Comparison of ENCODE assay signal across 29 cellular contexts in the genomic region with DNA sequence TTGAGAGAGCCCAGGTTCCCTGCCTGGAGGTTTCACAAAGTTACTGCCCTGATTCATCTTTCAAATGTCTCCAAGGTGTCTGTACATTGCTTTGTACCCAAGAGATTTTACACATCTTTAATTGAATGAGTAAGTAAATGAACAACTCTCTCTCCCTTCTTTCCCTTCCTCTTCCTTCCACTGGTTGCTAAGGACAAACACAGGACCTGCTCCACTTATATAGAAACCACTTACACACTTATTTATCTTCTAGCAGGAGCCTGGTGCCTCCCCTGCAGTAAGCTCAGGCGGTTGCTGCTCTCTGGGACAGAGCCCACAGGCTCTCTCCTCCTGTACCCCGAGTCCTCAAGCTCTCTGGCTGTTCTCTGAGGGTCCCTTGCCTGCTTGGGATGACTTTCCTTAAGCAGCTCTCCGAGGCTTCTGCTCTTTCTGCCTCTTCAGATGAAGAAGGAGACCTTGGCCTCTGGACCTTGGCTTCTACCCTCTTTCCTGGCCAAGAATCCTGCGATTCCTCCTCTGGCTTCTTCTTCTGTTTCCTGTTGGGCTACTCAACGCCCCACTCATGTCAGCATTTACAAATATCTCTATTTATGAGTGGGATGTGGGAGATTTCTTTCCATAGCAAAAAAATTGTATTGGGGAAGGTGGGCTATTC. TPM values are rescaled to one million over a fixed set of nuclear protein-coding genes. Genes with fewer than 3 reads are reported as not detected.
DNase-seq lines count a peak whose midpoint lies in the region; ATAC-seq, FAIRE-seq and TF ChIP-seq lines count a peak whose summit lies in the region.
"Had no signal": no experiment of that assay in that cellular context is flagged by ENCODE, and none has a peak within 500 bp of the region (broad histone marks: within the 10 kb centered on the region; RNA-seq: fewer than 3 reads in every experiment).

No MANE protein-coding gene starts in this region.

- ATAC-seq in left colon = peak; percentile 53
- no peak for ATAC-seq in HG03432 (IDR thresholded peaks at IDR 0.05; ENCODE audit: unreplicated experiment)

- H2BK120ac ChIP-seq in trophoblast cell (ENCODE audit: insufficient read depth, low read length, poor library complexity) = no peak overlapping the region

- H3K4me1 ChIP-seq in small intestine (ENCODE audit: control insufficient read depth in 2 of 2, insufficient read depth in 1 of 2, low read depth in 1 of 2, low read length in 1 of 2) (peaks cover 0 to 3% of the 10 kb centered on the region in 2 donors), breast epithelium (no peaks in the 10 kb centered on the region), trophoblast cell (ENCODE audit: control insufficient read depth in 1 of 2, insufficient read depth in 2 of 2, low read length in 2 of 2) (no peaks in the 10 kb centered on the region)
- H3K4me1 ChIP-seq: BE2C, BLaER1 had no signal

- no peak overlapping the region for H3K9ac ChIP-seq in trophoblast cell (ENCODE audit: low read length)
- H3K9ac ChIP-seq: BLaER1 had no signal

- H3K27ac ChIP-seq in small intestine (ENCODE audit: low read depth in 1 of 2, low read length in 1 of 2) (no peak overlapping the region), breast epithelium (no peak overlapping the region), trophoblast cell (ENCODE audit: low read depth, low read length) (no peak overlapping the region)
- H3K27ac ChIP-seq: BLaER1 had no signal

- H2AFZ ChIP-seq in trophoblast cell (ENCODE audit: insufficient read depth, low read length, poor library complexity) = no peak overlapping the region

- H4K12ac ChIP-seq in trophoblast cell (ENCODE audit: low read depth, low read length) = no peak overlapping the region

- H3K36me3 ChIP-seq in small intestine (ENCODE audit: control insufficient read depth in 2 of 2, insufficient read depth in 2 of 2, low read length in 2 of 2) = no peaks in the 10 kb centered on the region
- no peaks in the 10 kb centered on the region for H3K36me3 ChIP-seq in breast epithelium
- no peaks in the 10 kb centered on the region for H3K36me3 ChIP-seq in trophoblast cell (ENCODE audit: control insufficient read depth in 1 of 2, insufficient read depth in 2 of 2, low read length in 2 of 2)
- H3K36me3 ChIP-seq: BE2C, BLaER1 had no signal

- no peaks in the 10 kb centered on the region for H3K79me1 ChIP-seq in trophoblast cell (ENCODE audit: low read length)

- no peak for TF ChIP-seq POLR2A in breast epithelium (IDR thresholded peaks at IDR 0.05)

- H3K23ac ChIP-seq in trophoblast cell (ENCODE audit: low read length) = no peak overlapping the region

- H3K18ac ChIP-seq in trophoblast cell (ENCODE audit: low read length) = no peak overlapping the region

- no peak overlapping the region for H4K91ac ChIP-seq in trophoblast cell (ENCODE audit: low read depth, low read length)

- H3K4me2 ChIP-seq in trophoblast cell (ENCODE audit: low read length) = no peak overlapping the region
- H3K4me2 ChIP-seq: BLaER1 had no signal

- no peaks in the 10 kb centered on the region for H3K79me2 ChIP-seq in trophoblast cell (ENCODE audit: control insufficient read depth, insufficient read depth, low read length, poor library complexity)

- H3K27me3 ChIP-seq in small intestine (ENCODE audit: control insufficient read depth in 2 of 2, insufficient read depth in 2 of 2, low read length in 2 of 2) (no peaks in the 10 kb centered on the region), breast epithelium (no peaks in the 10 kb centered on the region), trophoblast cell (ENCODE audit: insufficient read depth, low read length) (no peaks in the 10 kb centered on the region)
- H3K27me3 ChIP-seq: BE2C, BLaER1 had no signal

- H3K14ac ChIP-seq in trophoblast cell (ENCODE audit: low read length) = no peak overlapping the region

- no peak overlapping the region for H3K4me3 ChIP-seq in small intestine (ENCODE audit: low read depth in 1 of 2, low read length in 2 of 2)
- no peak overlapping the region for H3K4me3 ChIP-seq in breast epithelium
- H3K4me3 ChIP-seq in trophoblast cell (ENCODE audit: low read depth, low read length) = no peak overlapping the region
- H3K4me3 ChIP-seq: BLaER1 had no signal

- FAIRE-seq in small intestine (lab: Jason Lieb, UNC) = no peak
- FAIRE-seq: A204.1, GM12892, GM18507 had no signal

- H3K9me3 ChIP-seq in small intestine (ENCODE audit: control insufficient read depth, low read depth) (no peaks in the 10 kb centered on the region), breast epithelium (no peaks in the 10 kb centered on the region), trophoblast cell (ENCODE audit: insufficient read depth, low read depth, low read length) (no peaks in the 10 kb centered on the region)
- H3K9me3 ChIP-seq: BE2C, BLaER1 had no signal

- TF ChIP-seq CTCF in breast epithelium (IDR thresholded peaks at IDR 0.05) = no peak

- H2BK12ac ChIP-seq in trophoblast cell (ENCODE audit: low read length) = no peak overlapping the region

- no peak overlapping the region for H2AK5ac ChIP-seq in trophoblast cell (ENCODE audit: low read length)

- intact Hi-C loops in left colon (cut with DNase I, micrococcal nuclease) = no loop called here
- intact Hi-C loops in breast epithelium (cut with DNase I; ENCODE audit: low total_unique reads) = no loop called here

- DNase-seq in left colon = no peak
- DNase-seq in small intestine = peak; percentile 64
- no peak for DNase-seq in breast epithelium (ENCODE audit: low spot score in 2 of 2)
- DNase-seq in trophoblast cell = no peak
- DNase-seq: 8988T; ACHN; BE2C; C1 segment of cervical spinal cord; CD4-positive, alpha-beta memory T cell; CD4-positive, CD25-positive, alpha-beta regulatory T cell; CD8-positive, alpha-beta memory T cell; COR-L47; DMS 273 treated with DMSO at 0.1 percent for 48 hours; DMS153; DMS53; DMS79; DND-41; EL; GDM1 had no signal

- H4K8ac ChIP-seq in trophoblast cell (ENCODE audit: low read depth, low read length) = no peak overlapping the region

- no peak overlapping the region for H3K4ac ChIP-seq in trophoblast cell (ENCODE audit: low read depth, low read length)

- WGBS in small intestine, 3 donors = 22 to 50% (median 25%) methylated on average over 5 of the region's 5 CpGs
- no CpG with 5 or more reads among the region's 5 CpGs for WGBS in trophoblast cell (ENCODE audit: extremely low coverage, insufficient coverage, insufficient read length)

- H2BK5ac ChIP-seq in trophoblast cell (ENCODE audit: low read depth, low read length, poor library complexity) = no peak overlapping the region

RNA-seq across cellular contexts. Expression of gene PIRT, which starts 9.9 kb away (rescaled TPM):
- total RNA-seq in left colon (1 to 10 TPM in 1 of 2 donors, under 1 TPM in 1; 0.58 to 1.1 TPM), breast epithelium (under 1 TPM in 1 of 3 donors, not detected in 2; under 0.01 TPM)
- polyA plus RNA-seq in small intestine = 10 to 100 TPM in 1 of 3 donors, not detected in 2; 10.8 TPM
- not detected in 2 replicates for polyA plus RNA-seq in trophoblast cell (2013)
- total RNA-seq: A673; CD4-positive, alpha-beta memory T cell; CD4-positive, CD25-positive, alpha-beta regulatory T cell; CD8-positive, alpha-beta memory T cell; Daoy; G401 had no signal
- polyA plus RNA-seq: AG04450; CD14-positive monocyte; CD4-positive, alpha-beta memory T cell; CD4-positive, CD25-positive, alpha-beta regulatory T cell; CD8-positive, alpha-beta memory T cell had no signal

RNA-seq across cellular contexts. Expression of gene TMEM238L, which starts 24.1 kb away (rescaled TPM):
- total RNA-seq in left colon (10 to 100 TPM; 89.7 to 95.0 TPM), breast epithelium (under 1 TPM in 1 of 3 donors, not detected in 2; 0.66 TPM)
- 10 to 100 TPM; 20.0 to 26.8 (median 21.2) TPM for polyA plus RNA-seq in small intestine
- not detected in 2 replicates for polyA plus RNA-seq in trophoblast cell (2013)
- total RNA-seq: A673; CD4-positive, alpha-beta memory T cell; CD4-positive, CD25-positive, alpha-beta regulatory T cell; CD8-positive, alpha-beta memory T cell; Daoy; G401 had no signal
- polyA plus RNA-seq: AG04450; CD14-positive monocyte; CD4-positive, alpha-beta memory T cell; CD4-positive, CD25-positive, alpha-beta regulatory T cell; CD8-positive, alpha-beta memory T cell had no signal

Comparison
In these comparisons a context has a peak if more than half of its experiments do, and no peak if none do; other contexts are left out.
1. RNA of gene TMEM238L, which starts 24.1 kb away (total RNA-seq): 89.7 to 95.0 TPM in left colon; 0.66 TPM in breast epithelium; every median in the first group is over 10 times any median in the second.